Comparison of ENCODE assay signal across 23 cellular contexts in the genomic region with DNA sequence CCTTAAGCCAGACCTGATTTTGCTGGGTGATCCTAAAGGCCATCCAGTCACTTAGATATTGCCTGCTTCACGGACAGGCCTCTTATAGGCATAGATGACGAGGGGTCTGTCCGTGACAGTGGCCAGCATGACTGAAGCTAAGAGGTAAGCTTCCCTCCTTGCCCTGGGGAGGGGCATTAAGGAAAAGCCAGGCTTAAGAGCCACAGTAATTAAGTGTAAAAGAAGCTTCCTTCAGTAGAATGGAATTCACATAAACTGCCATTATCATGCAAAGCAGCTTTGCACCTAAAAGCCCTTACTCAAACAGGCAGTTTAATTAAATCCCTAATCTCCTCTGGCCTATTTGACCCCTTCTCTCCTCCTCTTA.
A peak's percentile ranks its signal among the peaks of the same experiment; 100 is the strongest.
DNase-seq lines count a peak whose midpoint lies in the region; ATAC-seq, FAIRE-seq and TF ChIP-seq lines count a peak whose summit lies in the region.
"Had no signal": no experiment of that assay in that cellular context is flagged by ENCODE, and none has a peak within 500 bp of the region (broad histone marks: within the 10 kb centered on the region; RNA-seq: fewer than 3 reads in every experiment).

No MANE protein-coding gene starts in this region.

- no peak for TF ChIP-seq POLR2A in esophagus squamous epithelium (IDR thresholded peaks at IDR 0.05)

- POLR2A ChIA-PET in RWPE1 (lab: Yijun Ruan, JAX; ENCODE audit: low non-redundant PET), result no interaction called here

- no peaks in the 10 kb centered on the region for H3K27me3 ChIP-seq in right atrium auricular region
- peaks cover 0 to 35% (median 0%) of the 10 kb centered on the region in 4 donors for H3K27me3 ChIP-seq in esophagus squamous epithelium

- H3K27ac ChIP-seq in right atrium auricular region (peak overlapping the region; percentile 75 to 82), mesodermal cell (ENCODE audit: low read depth, low read length, severe bottlenecking) (peak overlapping the region; percentile 86), esophagus squamous epithelium (no peak overlapping the region), RWPE1 (no peak overlapping the region)
- H3K27ac ChIP-seq: epithelial cell of prostate had no signal

- no peak overlapping the region for H3K4me3 ChIP-seq in right atrium auricular region
- no peak overlapping the region for H3K4me3 ChIP-seq in mesodermal cell (ENCODE audit: extremely low read depth, insufficient read depth, low read length, poor library complexity, severe bottlenecking)
- H3K4me3 ChIP-seq in esophagus squamous epithelium, result no peak overlapping the region
- H3K4me3 ChIP-seq: lung had no signal

- H3K36me3 ChIP-seq in right atrium auricular region, result no peaks in the 10 kb centered on the region
- no peaks in the 10 kb centered on the region for H3K36me3 ChIP-seq in mesodermal cell (ENCODE audit: control insufficient read depth, insufficient read depth, low read length)
- H3K36me3 ChIP-seq in esophagus squamous epithelium, result no peaks in the 10 kb centered on the region

- intact Hi-C loops in esophagus squamous epithelium (cut with DNase I), result no loop called here

- H3K9me3 ChIP-seq in right atrium auricular region (no peaks in the 10 kb centered on the region), mesodermal cell (ENCODE audit: control insufficient read depth, low read length) (peaks cover 12% of the 10 kb centered on the region), esophagus squamous epithelium (no peaks in the 10 kb centered on the region)

- TF ChIP-seq CTCF in D721Med (IDR thresholded peaks at IDR 0.05; ENCODE audit: insufficient read depth, missing control alignments) (no peak), right atrium auricular region (IDR thresholded peaks at IDR 0.05) (no peak), esophagus squamous epithelium (IDR thresholded peaks at IDR 0.05) (no peak), RWPE1 (conservative IDR thresholded peaks at IDR 0.05; ENCODE audit: low read depth) (no peak)

- no peak for ATAC-seq in GM19452 (IDR thresholded peaks at IDR 0.05; ENCODE audit: unreplicated experiment)
- ATAC-seq: activated CD8-positive, alpha-beta T cell treated with anti-CD3 and anti-CD28 coated beads, Interleukin-2, amount 10 ng/mL, durations not matched to agents 7 days and 5 days had no signal

- peaks cover 0 to 46% of the 10 kb centered on the region in 2 donors for H3K4me1 ChIP-seq in right atrium auricular region
- peaks cover 35% of the 10 kb centered on the region for H3K4me1 ChIP-seq in mesodermal cell (ENCODE audit: control insufficient read depth, insufficient read depth, low read length, poor library complexity, severe bottlenecking)
- peaks cover 0 to 4% (median 0%) of the 10 kb centered on the region in 3 donors for H3K4me1 ChIP-seq in esophagus squamous epithelium

- CTCF ChIA-PET in RWPE1 (lab: Yijun Ruan, JAX), result no interaction called here

- DNase-seq in D721Med (ENCODE audit: insufficient read length, low spot score) (peak; percentile 58), NCI-H82 treated with DMSO at 0.1 percent for 48 hours (lab: John Stamatoyannopoulos, UW; ENCODE audit: unreplicated experiment) (peak; percentile 85), right atrium auricular region (ENCODE audit: low spot score) (no peak), esophagus squamous epithelium (lab: John Stamatoyannopoulos, UW) (no peak), RWPE1 (ENCODE audit: low spot score) (no peak), SHP77 treated with DMSO at 0.1 percent for 48 hours (lab: John Stamatoyannopoulos, UW) (no peak)
- DNase-seq: activated CD4-positive, alpha-beta T cell treated with anti-CD3 and anti-CD28 coated beads for 1 hour; activated CD8-positive, alpha-beta T cell treated with anti-CD3 and anti-CD28 coated beads, Interleukin-2, amount 10 ng/mL, durations not matched to agents 7 days and 5 days; activated effector memory CD4-positive, alpha-beta T cell treated with anti-CD3 and anti-CD28 coated beads, Interleukin-2, amount 50 U/mL, for 16 hours; activated naive CD8-positive, alpha-beta T cell treated with anti-CD3 and anti-CD28 coated beads, Interleukin-2, amount 10 ng/mL, durations not matched to agents 7 days and 5 days; activated T-cell treated with anti-CD3 and anti-CD28 coated beads for 4 hours; GOT3; SHP77; stimulated activated CD4-positive, alpha-beta T cell treated with anti-CD3 and anti-CD28 coated beads, Interleukin-2, amount 100 ng/mL, for 24 hours; SW 1271 had no signal

- 21% methylated on average over 3 of the region's 3 CpGs; no CpG with 5 or more reads in 1 of the 2 experiments for WGBS in mesodermal cell (ENCODE audit: insufficient coverage in 2 of 2), 2 experiments
- 100% methylated on average over 2 of the region's 3 CpGs; no CpG with 5 or more reads in 1 of the 2 donors for WGBS in esophagus squamous epithelium, 2 donors

- no peak for FAIRE-seq in D721Med (lab: Jason Lieb, UNC)
- FAIRE-seq: GM18507, HTR-8/SVneo, small intestine, urothelium cell line had no signal

Comparison
In these comparisons a context has a peak if more than half of its experiments do, and no peak if none do; other contexts are left out.
1. DNase-seq: peak in D721Med (single experiment) and NCI-H82 treated with DMSO at 0.1 percent for 48 hours (single experiment); none in right atrium auricular region (single experiment), esophagus squamous epithelium (single experiment), RWPE1 (single experiment) and SHP77 treated with DMSO at 0.1 percent for 48 hours (single experiment).
2. H3K27ac ChIP-seq: peak in right atrium auricular region (2 of 2) and mesodermal cell (single experiment); none in esophagus squamous epithelium (0 of 4) and RWPE1 (single experiment).